In the genomic region with DNA sequence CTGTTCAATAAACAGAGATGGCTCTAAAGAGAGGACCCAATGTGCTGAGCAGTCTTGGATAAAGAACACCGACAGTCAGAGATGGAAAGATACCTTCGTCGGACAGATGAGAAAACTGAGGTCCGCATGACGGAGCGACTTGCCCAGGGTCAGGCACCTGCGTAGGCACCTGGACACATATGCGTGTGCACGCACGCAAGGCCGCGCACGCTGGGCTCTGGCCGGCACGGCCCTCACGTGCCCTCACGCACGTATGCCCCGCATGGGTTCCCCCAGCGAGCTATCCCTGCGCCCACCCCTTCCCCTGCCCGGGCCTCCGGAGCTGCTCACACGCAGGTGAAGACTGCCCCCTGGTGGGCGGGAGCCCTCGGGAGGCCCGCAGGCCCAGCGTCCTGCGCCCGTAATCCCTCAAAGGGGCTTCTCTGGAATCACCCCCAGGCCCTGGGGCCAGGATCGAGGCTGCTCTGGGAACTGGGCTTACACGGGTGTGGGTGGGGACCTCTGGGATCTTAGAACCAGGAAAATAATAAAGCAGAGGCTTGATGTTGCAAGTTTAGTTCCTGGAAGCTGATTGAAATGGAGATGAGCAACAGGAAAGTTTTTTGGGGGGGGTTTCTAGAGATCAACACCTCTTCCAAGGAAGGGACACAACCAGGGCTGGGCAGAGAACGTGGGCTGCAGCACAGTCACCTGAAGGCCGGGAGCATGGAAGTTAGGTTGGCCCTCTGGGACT, we compare ENCODE assay signal across 8 cellular contexts.
DNase-seq lines count a peak whose midpoint lies in the region; ATAC-seq and TF ChIP-seq lines count a peak whose summit lies in the region.

No MANE protein-coding gene starts in this region.

- TF ChIP-seq POLR2A in Peyer's patch (IDR thresholded peaks at IDR 0.05): no peak
- no peak for TF ChIP-seq POLR2A in suprapubic skin (IDR thresholded peaks at IDR 0.05)

- H3K4me2 ChIP-seq in osteoblast (ENCODE audit: insufficient read depth, low read length): peak overlapping the region; percentile 50

- H3K79me2 ChIP-seq in osteoblast (ENCODE audit: insufficient read depth, low read length): no peaks in the 10 kb centered on the region

- no peaks in the 10 kb centered on the region for H3K36me3 ChIP-seq in Peyer's patch
- no peaks in the 10 kb centered on the region for H3K36me3 ChIP-seq in osteoblast (ENCODE audit: insufficient read depth, low read length)
- no peaks in the 10 kb centered on the region for H3K36me3 ChIP-seq in suprapubic skin

- H3K4me3 ChIP-seq in Peyer's patch: peak overlapping the region in 1 of 4 donors; percentile 30
- no peak overlapping the region for H3K4me3 ChIP-seq in foreskin fibroblast (ENCODE audit: low read depth in 1 of 2, low read length in 2 of 2)
- H3K4me3 ChIP-seq in osteoblast (ENCODE audit: insufficient read depth, low read length): no peak overlapping the region
- peak overlapping the region; percentile 12 for H3K4me3 ChIP-seq in suprapubic skin

- H3K27ac ChIP-seq in Peyer's patch (no peak overlapping the region), osteoblast (ENCODE audit: low read depth, low read length) (no peak overlapping the region), suprapubic skin (no peak overlapping the region)

- no peaks in the 10 kb centered on the region for H3K27me3 ChIP-seq in Peyer's patch
- no peaks in the 10 kb centered on the region for H3K27me3 ChIP-seq in osteoblast (ENCODE audit: insufficient read depth, low read length)
- H3K27me3 ChIP-seq in suprapubic skin: no peaks in the 10 kb centered on the region

- WGBS in suprapubic skin: 39% methylated on average over 19 of the region's 34 CpGs

- ATAC-seq in GM19467 (IDR thresholded peaks at IDR 0.05; ENCODE audit: unreplicated experiment): no peak

- H3K4me1 ChIP-seq in Peyer's patch: no peaks in the 10 kb centered on the region
- H3K4me1 ChIP-seq in osteoblast (ENCODE audit: insufficient read depth, low read length): no peaks in the 10 kb centered on the region
- H3K4me1 ChIP-seq in suprapubic skin: peaks cover 8% of the 10 kb centered on the region

- peak; percentile 79 for DNase-seq in AG08395 (ENCODE audit: low spot score)
- DNase-seq in GM20000 (ENCODE audit: low spot score): peak; percentile 74
- DNase-seq in Peyer's patch: peak; percentile 35 to 75 (median 64)
- DNase-seq in activated gamma-delta T cell (lab: John Stamatoyannopoulos, UW): peak; percentile 11
- DNase-seq in foreskin fibroblast: peak in 1 of 2 donors; percentile 72
- DNase-seq in osteoblast (ENCODE audit: insufficient read length, low spot score, missing footprints): peak; percentile 95
- DNase-seq in suprapubic skin (ENCODE audit: low spot score in 2 of 2): peak in 1 of 2 donors; percentile 85

- H3K9me3 ChIP-seq in Peyer's patch (no peaks in the 10 kb centered on the region), osteoblast (ENCODE audit: low read depth, low read length) (no peaks in the 10 kb centered on the region), suprapubic skin (peaks cover 5% of the 10 kb centered on the region)

- TF ChIP-seq EP300 in suprapubic skin (IDR thresholded peaks at IDR 0.05): no peak

- peak overlapping the region; percentile 68 for H2AFZ ChIP-seq in osteoblast (ENCODE audit: low read length)

- peak; percentile 67 for TF ChIP-seq CTCF in GM20000 (IDR thresholded peaks at IDR 0.05; ENCODE audit: extremely low read depth, missing control alignments)
- TF ChIP-seq CTCF in Peyer's patch (IDR thresholded peaks at IDR 0.05): peak; percentile 40 to 78 (median 56)
- TF ChIP-seq CTCF in foreskin fibroblast (IDR thresholded peaks at IDR 0.05; ENCODE audit: low read depth, low read length): peak; percentile 91
- TF ChIP-seq CTCF in osteoblast (IDR thresholded peaks at IDR 0.05; ENCODE audit: extremely low read depth, low read depth, low read length): peak; percentile 77
- peak; percentile 70 to 90 for TF ChIP-seq CTCF in suprapubic skin (IDR thresholded peaks at IDR 0.05)

- peaks cover 3% of the 10 kb centered on the region for H4K20me1 ChIP-seq in osteoblast (ENCODE audit: insufficient read depth, low read length)
